Comparison of ENCODE assay signal across 1 cellular context in the genomic region with DNA sequence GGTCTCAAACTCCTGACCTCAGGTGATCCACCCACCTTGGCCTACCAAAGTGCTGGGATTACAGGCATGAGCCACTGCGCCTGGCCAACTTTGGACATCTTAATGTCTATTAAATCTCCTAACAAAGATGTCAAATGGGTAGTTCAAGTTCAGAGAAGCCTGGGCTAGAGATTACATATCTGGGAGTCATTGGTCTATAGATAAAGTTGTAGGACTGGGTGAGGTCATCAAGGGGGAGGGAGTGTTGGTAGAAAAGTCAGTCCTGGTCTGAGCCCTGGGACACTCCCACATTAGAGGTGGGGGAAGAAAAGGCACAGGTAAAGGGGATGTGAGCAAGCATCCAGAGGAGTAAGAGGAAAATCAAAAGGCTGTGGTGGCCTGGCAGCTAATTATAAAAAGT.
TF ChIP-seq lines count a peak whose summit lies in the region.

No MANE protein-coding gene starts in this region.

TF ChIP-seq in WTC11, 78 proteins besides CTCF, POLR2A, EP300 and RAD21 (continued from another document):
- TF ChIP-seq, protein P1, sequence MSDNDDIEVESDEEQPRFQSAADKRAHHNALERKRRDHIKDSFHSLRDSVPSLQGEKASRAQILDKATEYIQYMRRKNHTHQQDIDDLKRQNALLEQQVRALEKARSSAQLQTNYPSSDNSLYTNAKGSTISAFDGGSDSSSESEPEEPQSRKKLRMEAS (CRISPR knock-in tag; IDR thresholded peaks at IDR 0.05) = no peak
- TF ChIP-seq ZNF219 (CRISPR knock-in tag; IDR thresholded peaks at IDR 0.05; ENCODE audit: borderline replicate concordance) = no peak
- TF ChIP-seq, protein P2, sequence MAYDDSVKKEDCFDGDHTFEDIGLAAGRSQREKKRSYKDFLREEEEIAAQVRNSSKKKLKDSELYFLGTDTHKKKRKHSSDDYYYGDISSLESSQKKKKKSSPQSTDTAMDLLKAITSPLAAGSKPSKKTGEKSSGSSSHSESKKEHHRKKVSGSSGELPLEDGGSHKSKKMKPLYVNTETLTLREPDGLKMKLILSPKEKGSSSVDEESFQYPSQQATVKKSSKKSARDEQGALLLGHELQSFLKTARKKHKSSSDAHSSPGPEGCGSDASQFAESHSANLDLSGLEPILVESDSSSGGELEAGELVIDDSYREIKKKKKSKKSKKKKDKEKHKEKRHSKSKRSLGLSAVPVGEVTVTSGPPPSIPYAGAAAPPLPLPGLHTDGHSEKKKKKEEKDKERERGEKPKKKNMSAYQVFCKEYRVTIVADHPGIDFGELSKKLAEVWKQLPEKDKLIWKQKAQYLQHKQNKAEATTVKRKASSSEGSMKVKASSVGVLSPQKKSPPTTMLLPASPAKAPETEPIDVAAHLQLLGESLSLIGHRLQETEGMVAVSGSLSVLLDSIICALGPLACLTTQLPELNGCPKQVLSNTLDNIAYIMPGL (CRISPR knock-in tag; IDR thresholded peaks at IDR 0.05) = no peak
